24 cellular contexts compared by ENCODE assay signal in genomic region chr18:37864122-37864521, GRCh38.
"Had no signal": no experiment of that assay in that cellular context is flagged by ENCODE, and none has a peak within 500 bp of the region (broad histone marks: within the 10 kb centered on the region; RNA-seq: fewer than 3 reads in every experiment).

No MANE protein-coding gene starts in this region.

- H3K4me1 ChIP-seq: Peyer's patch, SJCRH30 had no signal

- DNase-seq: KBM-7; MV-4-11; NCI-H1048; NCI-H1105; NCI-H1417; NCI-H1436 treated with DMSO at 0.1 percent for 48 hours; NCI-H1694; NCI-H187 treated with DMSO at 0.1 percent for 48 hours; NCI-H2029 treated with DMSO at 0.1 percent for 48 hours; NCI-H345; NCI-H446 treated with DMSO at 0.1 percent for 48 hours; NCI-H510A treated with DMSO at 0.1 percent for 48 hours; NCI-H69; NCI-H774; NK-92 treated with Interleukin-12 subunit alpha and Interleukin-12 subunit beta, amount 100 ng/mL, for 24 hours; OCI-M1; PC-9; Peyer's patch; SHP77 treated with DMSO at 0.1 percent for 48 hours; SJCRH30; T-helper 1 cell; T-helper 17 cell had no signal

- H3K4me3 ChIP-seq: PC-9, Peyer's patch, SJCRH30 had no signal

- H3K36me3 ChIP-seq: Peyer's patch, SJCRH30 had no signal

- H2AFZ ChIP-seq: PC-9 had no signal

- H3K4me2 ChIP-seq: PC-9 had no signal

- H3K27me3 ChIP-seq: Peyer's patch, SJCRH30 had no signal

- H3K27ac ChIP-seq: PC-9, Peyer's patch, SJCRH30 had no signal

- H3K9me3 ChIP-seq: Peyer's patch, SJCRH30 had no signal

- ATAC-seq: Right ventricle myocardium inferior, SK-N-SH treated with all-trans-retinoic acid at 6 μM for 48 hours, T-helper 17 cell had no signal
